Comparison of ENCODE assay signal across 9 cellular contexts in the genomic region with DNA sequence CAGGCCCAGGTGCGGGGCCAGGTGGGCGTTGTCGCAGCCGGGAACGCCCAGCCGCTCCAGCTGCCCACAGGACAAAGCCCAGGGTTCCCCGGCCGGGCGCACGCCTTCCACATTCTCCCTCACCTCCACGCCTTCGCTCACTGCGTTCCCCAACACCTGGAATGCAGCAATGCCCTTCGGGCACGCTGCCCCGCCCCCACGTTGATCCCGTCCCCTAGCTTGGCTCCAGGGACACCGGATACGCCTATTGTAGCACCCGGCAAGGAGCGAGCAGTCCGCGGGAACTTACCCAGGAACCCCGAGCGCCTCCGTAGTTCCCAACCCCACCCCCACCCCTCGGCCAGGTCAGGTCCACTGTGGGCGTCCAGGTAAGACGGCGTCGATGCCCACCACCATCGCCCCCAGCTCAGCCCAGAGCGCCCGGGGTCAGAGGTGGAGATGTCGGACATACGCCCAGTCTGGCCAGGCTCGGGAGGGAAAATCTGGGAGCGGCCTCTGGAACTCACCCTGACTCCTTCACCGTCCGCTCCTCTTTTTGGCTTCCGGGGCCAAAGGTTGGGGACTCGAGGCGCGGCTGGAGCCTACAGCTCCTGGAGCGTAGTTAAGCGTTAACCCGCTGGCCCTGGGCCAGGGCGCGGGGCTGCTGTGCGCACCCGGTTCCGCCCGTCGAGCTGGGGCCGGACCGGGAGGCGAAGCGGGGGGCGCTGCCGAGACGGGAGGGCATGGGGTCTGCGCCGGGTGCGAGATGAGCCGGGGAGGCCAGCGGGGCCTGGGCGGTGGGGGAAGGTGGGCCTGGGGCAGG. TPM values are rescaled to one million over a fixed set of nuclear protein-coding genes. Genes with fewer than 3 reads are reported as not detected.
A peak's percentile ranks its signal among the peaks of the same experiment; 100 is the strongest.
DNase-seq lines count a peak whose midpoint lies in the region; ATAC-seq and TF ChIP-seq lines count a peak whose summit lies in the region.
"Had no signal": no experiment of that assay in that cellular context is flagged by ENCODE, and none has a peak within 500 bp of the region (broad histone marks: within the 10 kb centered on the region; RNA-seq: fewer than 3 reads in every experiment).

No MANE protein-coding gene starts in this region.

- H3K27ac ChIP-seq in gastroesophageal sphincter, result peak overlapping the region in 2 of 4 donors; percentile 20 to 70

- peaks cover 0 to 8% of the 10 kb centered on the region in 2 donors for H3K36me3 ChIP-seq in gastroesophageal sphincter

- no peak for TF ChIP-seq CTCF in gastroesophageal sphincter (IDR thresholded peaks at IDR 0.05)

- CTCF ChIA-PET in activated CD4-positive, alpha-beta memory T cell treated with anti-CD3 and anti-CD28 coated beads for 36 hours (lab: Charles Lee), result interaction anchor here (0.7 kb wide), 1 partner anchor 331 kb away, joined by 3 read pairs; no protein-coding TSS in a partner anchor

- peak; percentile 19 for DNase-seq in stimulated activated CD4-positive, alpha-beta T cell treated with anti-CD3 and anti-CD28 coated beads, Interleukin-4, amount 100 ng/mL, for 1 hour
- no peak for DNase-seq in stimulated activated CD4-positive, alpha-beta T cell treated with anti-CD3 and anti-CD28 coated beads, Interleukin-2, amount 100 ng/mL, for 48 hours
- peak; percentile 23 for DNase-seq in activated CD4-positive, alpha-beta memory T cell treated with anti-CD3 and anti-CD28 coated beads for 36 hours
- DNase-seq in posterior vena cava (ENCODE audit: low spot score) (peak; percentile 79), A172 (ENCODE audit: low spot score) (no peak)

- H3K36me3 Mint-ChIP-seq in activated CD4-positive, alpha-beta memory T cell treated with anti-CD3 and anti-CD28 coated beads for 36 hours, result no peaks in the 10 kb centered on the region
- H3K36me3 Mint-ChIP-seq: activated naive CD4-positive, alpha-beta T cell treated with anti-CD3 and anti-CD28 coated beads, Interleukin-2, amount 50 U/mL, for 72 hours had no signal

- peaks cover 0 to 40% (median 19%) of the 10 kb centered on the region in 3 donors for H3K4me1 ChIP-seq in gastroesophageal sphincter

- peak overlapping the region; percentile 40 to 71 for H3K4me3 ChIP-seq in gastroesophageal sphincter

- H3K27me3 ChIP-seq in gastroesophageal sphincter, result peaks cover 4% of the 10 kb centered on the region

- no peak for TF ChIP-seq EP300 in gastroesophageal sphincter (IDR thresholded peaks at IDR 0.05)

- intact Hi-C loops in activated CD4-positive, alpha-beta memory T cell treated with anti-CD3 and anti-CD28 coated beads for 36 hours (cut with micrococcal nuclease), result no loop called here
- intact Hi-C loops in posterior vena cava (cut with DNase I), result no loop called here

- no peaks in the 10 kb centered on the region for H3K4me1 Mint-ChIP-seq in activated CD4-positive, alpha-beta memory T cell treated with anti-CD3 and anti-CD28 coated beads for 36 hours (ENCODE audit: low read depth)

- 4% methylated on average over 10 of the region's 68 CpGs; no CpG with 5 or more reads in 1 of the 2 donors for WGBS in gastroesophageal sphincter (ENCODE audit: low coverage in 1 of 2), 2 donors

- no peaks in the 10 kb centered on the region for H3K9me3 ChIP-seq in gastroesophageal sphincter

- H3K27ac Mint-ChIP-seq in activated CD4-positive, alpha-beta memory T cell treated with anti-CD3 and anti-CD28 coated beads for 36 hours, result no peak overlapping the region
- H3K27ac Mint-ChIP-seq: activated naive CD4-positive, alpha-beta T cell treated with anti-CD3 and anti-CD28 coated beads, Interleukin-2, amount 50 U/mL, for 72 hours had no signal

- ATAC-seq in gastroesophageal sphincter (peak; percentile 16), GM21360 (IDR thresholded peaks at IDR 0.05; ENCODE audit: unreplicated experiment) (no peak), GM18867 (IDR thresholded peaks at IDR 0.05; ENCODE audit: unreplicated experiment) (no peak)

- TF ChIP-seq POLR2A in gastroesophageal sphincter (IDR thresholded peaks at IDR 0.05), result no peak

- peak overlapping the region; percentile 34 for H3K4me3 Mint-ChIP-seq in activated CD4-positive, alpha-beta memory T cell treated with anti-CD3 and anti-CD28 coated beads for 36 hours

- peaks cover 1% of the 10 kb centered on the region for H3K27me3 Mint-ChIP-seq in activated CD4-positive, alpha-beta memory T cell treated with anti-CD3 and anti-CD28 coated beads for 36 hours

- POLR2A ChIA-PET in activated CD4-positive, alpha-beta memory T cell treated with anti-CD3 and anti-CD28 coated beads for 36 hours (lab: Charles Lee), result no interaction called here

- H3K9me3 Mint-ChIP-seq in activated CD4-positive, alpha-beta memory T cell treated with anti-CD3 and anti-CD28 coated beads for 36 hours, result no peaks in the 10 kb centered on the region
- H3K9me3 Mint-ChIP-seq: activated naive CD4-positive, alpha-beta T cell treated with anti-CD3 and anti-CD28 coated beads, Interleukin-2, amount 50 U/mL, for 72 hours had no signal

RNA-seq across cellular contexts. Expression of gene CEP170B, which starts 0.6 kb away (rescaled TPM):
- 1 to 10 TPM; 5.2 to 5.3 TPM for total RNA-seq in activated CD4-positive, alpha-beta memory T cell treated with anti-CD3 and anti-CD28 coated beads for 36 hours
- 10 to 100 TPM; 18.7 to 64.7 (median 25.5) TPM for total RNA-seq in gastroesophageal sphincter
- total RNA-seq in posterior vena cava, result 10 to 100 TPM; 26.8 to 47.0 TPM
- 9.8 and 11.2 TPM in 2 replicates for total RNA-seq in A172 (2014; rRNA removed; shearing (Covaris generic))

Comparison
In these comparisons a context has a peak if more than half of its experiments do, and no peak if none do; other contexts are left out.
1. DNase-seq: peak in stimulated activated CD4-positive, alpha-beta T cell treated with anti-CD3 and anti-CD28 coated beads, Interleukin-4, amount 100 ng/mL, for 1 hour (single experiment), activated CD4-positive, alpha-beta memory T cell treated with anti-CD3 and anti-CD28 coated beads for 36 hours (single experiment) and posterior vena cava (single experiment); none in stimulated activated CD4-positive, alpha-beta T cell treated with anti-CD3 and anti-CD28 coated beads, Interleukin-2, amount 100 ng/mL, for 48 hours (0 of 2) and A172 (single experiment).